Comparison of ENCODE assay signal across 8 cellular contexts in genomic region chr20:48824830-48825550, GRCh38. TPM values are rescaled to one million over a fixed set of nuclear protein-coding genes. Genes with fewer than 3 reads are reported as not detected.
A peak's percentile ranks its signal among the peaks of the same experiment; 100 is the strongest.
DNase-seq lines count a peak whose midpoint lies in the region; ATAC-seq and TF ChIP-seq lines count a peak whose summit lies in the region.

No MANE protein-coding gene starts in this region.

- intact Hi-C loops in activated B cell treated with CpG ODN at 0.5 μM for 24 hours (cut with micrococcal nuclease) = loop anchor here (1.0 to 10.0 kb wide), 4 partner anchors 22 to 450 kb away; partner anchors contain the start of gene ZNFX1

- POLR2A ChIA-PET in activated B cell treated with CpG ODN at 0.5 μM for 24 hours (lab: Charles Lee) = interaction anchor here (0.6 to 2.8 kb wide), 4 partner anchors 20 to 106 kb away, joined by 3 to 7 read pairs (median 4); no protein-coding TSS in a partner anchor

- peaks cover 27 to 67% of the 10 kb centered on the region in 2 donors for H3K4me1 ChIP-seq in thoracic aorta (ENCODE audit: control insufficient read depth in 1 of 2, low read depth in 2 of 2)

- peaks cover 43% of the 10 kb centered on the region for H3K36me3 Mint-ChIP-seq in activated T-cell treated with anti-CD3 and anti-CD28 coated beads, Interleukin-2, amount 50 U/mL, for 24 hours (ENCODE audit: low read depth)
- peaks cover 11% of the 10 kb centered on the region for H3K36me3 Mint-ChIP-seq in activated B cell treated with CpG ODN at 0.5 μM for 24 hours (ENCODE audit: low read depth)

- peaks cover 67% of the 10 kb centered on the region for H3K4me1 Mint-ChIP-seq in activated T-cell treated with anti-CD3 and anti-CD28 coated beads, Interleukin-2, amount 50 U/mL, for 24 hours (ENCODE audit: low read depth)
- peaks cover 13% of the 10 kb centered on the region for H3K4me1 Mint-ChIP-seq in activated B cell treated with CpG ODN at 0.5 μM for 24 hours

- H3K27ac Mint-ChIP-seq in activated T-cell treated with anti-CD3 and anti-CD28 coated beads, Interleukin-2, amount 50 U/mL, for 24 hours = peak overlapping the region; percentile 98
- H3K27ac Mint-ChIP-seq in activated B cell treated with CpG ODN at 0.5 μM for 24 hours = peak overlapping the region; percentile 95

- CTCF ChIA-PET in activated B cell treated with CpG ODN at 0.5 μM for 24 hours (lab: Charles Lee) = no interaction called here

- H3K36me3 ChIP-seq in thoracic aorta = no peaks in the 10 kb centered on the region

- H3K9me3 ChIP-seq in thoracic aorta = no peaks in the 10 kb centered on the region

- no peak for ATAC-seq in activated B cell treated with CpG ODN at 0.5 μM for 24 hours (ENCODE audit: low read depth)
- ATAC-seq in thoracic aorta (ENCODE audit: insufficient number of reproducible peaks, low FRiP score, low read depth) = no peak
- no peak for ATAC-seq in HG03045 (IDR thresholded peaks at IDR 0.05; ENCODE audit: unreplicated experiment)

- H3K27me3 ChIP-seq in layer of hippocampus (ENCODE audit: control insufficient read depth, insufficient read depth, low read length) (no peaks in the 10 kb centered on the region), thoracic aorta (replicated peaks; ENCODE audit: insufficient read depth) (no peaks in the 10 kb centered on the region)

- H3K4me3 Mint-ChIP-seq in activated T-cell treated with anti-CD3 and anti-CD28 coated beads, Interleukin-2, amount 50 U/mL, for 24 hours = peak overlapping the region; percentile 95
- peak overlapping the region; percentile 80 for H3K4me3 Mint-ChIP-seq in activated B cell treated with CpG ODN at 0.5 μM for 24 hours

- TF ChIP-seq CTCF in activated B cell treated with CpG ODN at 0.5 μM for 24 hours (IDR thresholded peaks at IDR 0.05) (no peak), thoracic aorta (IDR thresholded peaks at IDR 0.05) (no peak)

- H3K27ac ChIP-seq in layer of hippocampus (ENCODE audit: low read depth, low read length) (peak overlapping the region; percentile 78), thoracic aorta (peak overlapping the region; percentile 54 to 71)

- no peaks in the 10 kb centered on the region for H3K9me3 Mint-ChIP-seq in activated T-cell treated with anti-CD3 and anti-CD28 coated beads, Interleukin-2, amount 50 U/mL, for 24 hours
- H3K9me3 Mint-ChIP-seq in activated B cell treated with CpG ODN at 0.5 μM for 24 hours = no peaks in the 10 kb centered on the region

- H3K27me3 Mint-ChIP-seq in activated T-cell treated with anti-CD3 and anti-CD28 coated beads, Interleukin-2, amount 50 U/mL, for 24 hours = peaks cover 8% of the 10 kb centered on the region
- H3K27me3 Mint-ChIP-seq in activated B cell treated with CpG ODN at 0.5 μM for 24 hours = no peaks in the 10 kb centered on the region

- DNase-seq in activated T-cell treated with anti-CD3 and anti-CD28 coated beads, Interleukin-2, amount 50 U/mL, for 24 hours = peak; percentile 40
- DNase-seq in activated T-cell treated with anti-CD3 and anti-CD28 coated beads for 4 hours (no peak), activated B cell treated with CpG ODN at 0.5 μM for 24 hours (no peak), thoracic aorta (ENCODE audit: low spot score) (no peak), T-helper 9 cell (no peak), NOMO-1 treated with dmso at 0.1 percent for 144 hours (lab: John Stamatoyannopoulos, UW; ENCODE audit: unreplicated experiment) (no peak)

- peak overlapping the region; percentile 90 for H3K4me3 ChIP-seq in thoracic aorta

RNA-seq across cellular contexts. Expression of gene PREX1, which starts 2.8 kb away (rescaled TPM):
- total RNA-seq in activated B cell treated with CpG ODN at 0.5 μM for 24 hours = 65.0 and 71.4 TPM in 2 replicates
- 100 to 1,000 TPM in 1 of 2 donors, 10 to 100 TPM in 1; 94.6 to 101 TPM for total RNA-seq in thoracic aorta
